8 cellular contexts compared by ENCODE assay signal in genomic region chr6:56953597-56954388, GRCh38. TPM values are rescaled to one million over a fixed set of nuclear protein-coding genes. Genes with fewer than 3 reads are reported as not detected.
A peak's percentile ranks its signal among the peaks of the same experiment; 100 is the strongest.
DNase-seq lines count a peak whose midpoint lies in the region; FAIRE-seq and TF ChIP-seq lines count a peak whose summit lies in the region.

No MANE protein-coding gene starts in this region.

- peak overlapping the region; percentile 93 for H2AFZ ChIP-seq in endothelial cell of umbilical vein (ENCODE audit: low read depth, low read length)

- H3K4me1 ChIP-seq in SJSA1 (replicated peaks), result peaks cover 19% of the 10 kb centered on the region
- H3K4me1 ChIP-seq in endothelial cell of umbilical vein (ENCODE audit: control insufficient read depth, extremely low read depth, insufficient read depth, low read length), result peaks cover 24% of the 10 kb centered on the region

- no peaks in the 10 kb centered on the region for H3K27me3 ChIP-seq in SJSA1 (replicated peaks)
- H3K27me3 ChIP-seq in endothelial cell of umbilical vein (ENCODE audit: control insufficient read depth in 2 of 2, insufficient read depth in 2 of 2, low read length in 2 of 2), result no peaks in the 10 kb centered on the region

- DNase-seq in AG09309 (ENCODE audit: low read depth) (no peak), SJSA1 (ENCODE audit: low read depth in 1 of 2, low spot score in 2 of 2) (peak in 1 of 2 experiments; percentile 24), endothelial cell of umbilical vein (ENCODE audit: low read depth, low spot score) (peak; percentile 19), nephron progenitor cell (no peak), NCI-H226 (no peak), NCI-H1694 (lab: John Stamatoyannopoulos, UW) (no peak)
- no peak for DNase-seq in activated CD4-positive, CD25-positive, alpha-beta regulatory T cell (lab: John Stamatoyannopoulos, UW)

- dilution Hi-C loops in endothelial cell of umbilical vein (cut with MboI; ENCODE audit: extremely low pct_ligation_motif_present, low sequenced_read_pairs), result no loop called here

- in situ Hi-C loops in GM18951 (cut with MboI; ENCODE audit: low sequenced_read_pairs, unreplicated experiment), result loop anchor here (10.0 kb wide), 1 partner anchor 49 kb away; no protein-coding TSS in a partner anchor

- H3K4me3 ChIP-seq in AG09309 (ENCODE audit: control insufficient read depth, low read depth, low read length) (peak overlapping the region; percentile 88), SJSA1 (peak overlapping the region; percentile 87), endothelial cell of umbilical vein (replicated peaks in 1 of 3; ENCODE audit: insufficient read depth in 1 of 3, low read depth in 1 of 3, low read length in 3 of 3) (peak overlapping the region; percentile 22 to 78 (median 43))

- TF ChIP-seq POLR2A in GM18951 (IDR thresholded peaks at IDR 0.05; ENCODE audit: extremely low read depth, insufficient read depth, insufficient read length) (peak; percentile 26), endothelial cell of umbilical vein (IDR thresholded peaks at IDR 0.05; ENCODE audit: low read depth, low read length) (no peak)

- no peak for FAIRE-seq in endothelial cell of umbilical vein (lab: Jason Lieb, UNC)

- no peak for TF ChIP-seq CTCF in AG09309 (IDR thresholded peaks at IDR 0.05; ENCODE audit: control insufficient read depth, insufficient read depth, low read depth, low read length, missing control alignments)
- TF ChIP-seq CTCF in endothelial cell of umbilical vein (IDR thresholded peaks at IDR 0.05; ENCODE audit: extremely low read depth in 1 of 2, insufficient read depth in 1 of 2, low read depth in 1 of 2, low read length in 2 of 2), result no peak
- TF ChIP-seq CTCF in nephron progenitor cell (IDR thresholded peaks at IDR 0.05), result no peak

- no TSS peak for BruUV-seq in endothelial cell of umbilical vein (replicated peaks; lab: Mats Ljungman, UMichigan)

- H3K9me3 Mint-ChIP-seq in nephron progenitor cell, result no peaks in the 10 kb centered on the region

- H3K79me2 ChIP-seq in endothelial cell of umbilical vein (ENCODE audit: control insufficient read depth, insufficient read depth, low read length), result no peaks in the 10 kb centered on the region

- peaks cover 17% of the 10 kb centered on the region for H3K4me1 Mint-ChIP-seq in nephron progenitor cell

- H3K9me3 ChIP-seq in SJSA1 (replicated peaks) (no peaks in the 10 kb centered on the region), endothelial cell of umbilical vein (replicated peaks; ENCODE audit: control insufficient read depth, insufficient read depth, low read length) (no peaks in the 10 kb centered on the region)

- H3K27ac ChIP-seq in SJSA1, result peak overlapping the region; percentile 74
- H3K27ac ChIP-seq in endothelial cell of umbilical vein (ENCODE audit: insufficient read depth, low read depth, low read length), result peak overlapping the region; percentile 6

- H3K9me1 ChIP-seq in endothelial cell of umbilical vein (replicated peaks; ENCODE audit: control insufficient read depth, extremely low read depth, insufficient read depth, low read length), result no peaks in the 10 kb centered on the region

- CTCF ChIA-PET in endothelial cell of umbilical vein (lab: Charles Lee), result interaction anchor here (1.3 to 4.4 kb wide), 4 partner anchors 50 to 363 kb away, joined by 4 to 58 read pairs (median 10); partner anchors contain the start of gene PRIM2

- peak overlapping the region; percentile 87 for H3K4me2 ChIP-seq in endothelial cell of umbilical vein (ENCODE audit: insufficient read depth, low read length)

- intact Hi-C loops in endothelial cell of umbilical vein (cut with micrococcal nuclease), result loop anchor here (2.0 to 10.0 kb wide), 3 partner anchors 99 to 245 kb away; no protein-coding TSS in a partner anchor

- POLR2A ChIA-PET in endothelial cell of umbilical vein (lab: Charles Lee), result no interaction called here

- peak overlapping the region; percentile 98 for H3K4me3 Mint-ChIP-seq in nephron progenitor cell

- H3K27ac Mint-ChIP-seq in nephron progenitor cell, result peak overlapping the region; percentile 95

- peak overlapping the region; percentile 49 for H3K9ac ChIP-seq in endothelial cell of umbilical vein (replicated peaks; ENCODE audit: extremely low read depth, insufficient read depth, low read length)

- H4K20me1 ChIP-seq in endothelial cell of umbilical vein (replicated peaks; ENCODE audit: control insufficient read depth, extremely low read depth, insufficient read depth, low read length), result no peaks in the 10 kb centered on the region

- H3K36me3 Mint-ChIP-seq in nephron progenitor cell (ENCODE audit: low read depth), result no peaks in the 10 kb centered on the region

- peaks cover 18% of the 10 kb centered on the region for H3K36me3 ChIP-seq in SJSA1
- H3K36me3 ChIP-seq in endothelial cell of umbilical vein (ENCODE audit: control insufficient read depth in 2 of 2, extremely low read depth in 1 of 2, insufficient read depth in 2 of 2, low read length in 2 of 2), result no peaks in the 10 kb centered on the region

- H3K27me3 Mint-ChIP-seq in nephron progenitor cell (ENCODE audit: low read depth, poor library complexity), result peaks cover 44% of the 10 kb centered on the region

TF ChIP-seq in endothelial cell of umbilical vein, 7 proteins besides CTCF, POLR2A, EP300 and RAD21:
- no peak for TF ChIP-seq FOS (IDR thresholded peaks at IDR 0.05; ENCODE audit: borderline replicate concordance, insufficient read depth, low read length)
- TF ChIP-seq JUN (IDR thresholded peaks at IDR 0.05; ENCODE audit: borderline replicate concordance, insufficient read depth, insufficient read length, low read depth), result no peak
- TF ChIP-seq POLR2AphosphoS5 (IDR thresholded peaks at IDR 0.05; ENCODE audit: insufficient read depth, low read depth, low read length), result no peak
- no peak for TF ChIP-seq MYC (IDR thresholded peaks at IDR 0.05; ENCODE audit: low read depth, low read length)
- no peak for TF ChIP-seq GATA2 (IDR thresholded peaks at IDR 0.05; ENCODE audit: insufficient read depth, insufficient read length, low read depth, low read length)
- TF ChIP-seq MAX (IDR thresholded peaks at IDR 0.05; ENCODE audit: insufficient read depth, insufficient read length), result no peak
- no peak for TF ChIP-seq EZH2 (IDR thresholded peaks at IDR 0.05; ENCODE audit: borderline replicate concordance, low read depth, low read length, severe bottlenecking)
TF ChIP-seq in endothelial cell of umbilical vein: peak in this region for 0.

RNA-seq across cellular contexts. Expression of gene BEND6, which starts 1.1 kb away (rescaled TPM):
- total RNA-seq in SJSA1 (2014; rRNA removed; shearing (Covaris generic)), result 7.0 and 11.9 TPM in 2 replicates
- 0.35 and 0.66 TPM in 2 replicates for total RNA-seq in endothelial cell of umbilical vein
- 0.13 and 0.15 TPM in 2 replicates for polyA plus RNA-seq in endothelial cell of umbilical vein
- 0.37 and 0.38 TPM in 2 replicates for polyA plus RNA-seq in endothelial cell of umbilical vein (2011; cell fraction: cytosol; rRNA removed)
- polyA plus RNA-seq in endothelial cell of umbilical vein (2011; cell fraction: nucleus; rRNA removed), result 0.40 and 0.43 TPM in 2 replicates
- 1.1 and 1.4 TPM in 2 replicates for polyA plus RNA-seq in endothelial cell of umbilical vein (2012)
- not detected in 2 replicates for polyA minus RNA-seq in endothelial cell of umbilical vein
- polyA minus RNA-seq in endothelial cell of umbilical vein (2011; cell fraction: cytosol; rRNA and poly(A)+ RNA removed), result 0.31 TPM
- polyA minus RNA-seq in endothelial cell of umbilical vein (2011; cell fraction: nucleus; rRNA and poly(A)+ RNA removed), result 0.14 TPM in 1 of 2 replicates, not detected in the other
